9 cellular contexts compared by ENCODE assay signal in genomic region chr1:225811622-225812487, GRCh38. TPM values are rescaled to one million over a fixed set of nuclear protein-coding genes. Genes with fewer than 3 reads are reported as not detected.
DNase-seq lines count a peak whose midpoint lies in the region; ATAC-seq, FAIRE-seq and TF ChIP-seq lines count a peak whose summit lies in the region.
"Had no signal": no experiment of that assay in that cellular context is flagged by ENCODE, and none has a peak within 500 bp of the region (broad histone marks: within the 10 kb centered on the region; RNA-seq: fewer than 3 reads in every experiment).

No MANE protein-coding gene starts in this region.

- H3K4me3 ChIP-seq in A549: peak overlapping the region; percentile 86
- H3K4me3 ChIP-seq in HEK293 (ENCODE audit: low read depth, low read length): no peak overlapping the region
- H3K4me3 ChIP-seq in mesenchymal stem cell (ENCODE audit: insufficient read depth in 1 of 2, low read depth in 1 of 2, low read length in 2 of 2): peak overlapping the region in 1 of 2 experiments; percentile 90

- peaks cover 57% of the 10 kb centered on the region for H3K4me1 ChIP-seq in A549
- H3K4me1 ChIP-seq in HEK293 (ENCODE audit: control insufficient read depth, insufficient read depth, low read length): peaks cover 20% of the 10 kb centered on the region
- peaks cover 24% of the 10 kb centered on the region for H3K4me1 ChIP-seq in mesenchymal stem cell (ENCODE audit: control insufficient read depth, insufficient read depth, low read depth, low read length)

- H3K27ac ChIP-seq in A549: peak overlapping the region; percentile 93 to 99
- H3K27ac ChIP-seq in HEK293 (ENCODE audit: extremely low read depth, low read depth, low read length): no peak overlapping the region
- no peak overlapping the region for H3K27ac ChIP-seq in mesenchymal stem cell (ENCODE audit: low read length, poor library complexity, severe bottlenecking)

- peak; percentile 27 to 42; a peak in 3 of 5 replicates for TF ChIP-seq RAD21 in A549 (conservative IDR thresholded peaks at IDR 0.05 in 1 of 2, IDR thresholded peaks at IDR 0.05 in 1 of 2)

- no peak overlapping the region for H3K23ac ChIP-seq in mesenchymal stem cell (ENCODE audit: low read length in 2 of 2)

- no peak overlapping the region for H3K4me3 Mint-ChIP-seq in activated naive CD4-positive, alpha-beta T cell treated with anti-CD3 and anti-CD28 coated beads for 36 hours

- peak overlapping the region; percentile 84 for H3K4me2 ChIP-seq in A549
- peak overlapping the region; percentile 77 for H3K4me2 ChIP-seq in mesenchymal stem cell (ENCODE audit: low read length, poor library complexity, severe bottlenecking)

- FAIRE-seq in A549 (lab: Jason Lieb, UNC): no peak

- peak overlapping the region in 1 of 2 experiments; percentile 72 for H3K18ac ChIP-seq in mesenchymal stem cell (ENCODE audit: low read depth in 1 of 2, low read length in 2 of 2)

- H2AK5ac ChIP-seq in mesenchymal stem cell (ENCODE audit: low read length, severe bottlenecking): peak overlapping the region; percentile 40

- no peaks in the 10 kb centered on the region for H3K36me3 Mint-ChIP-seq in activated naive CD4-positive, alpha-beta T cell treated with anti-CD3 and anti-CD28 coated beads for 36 hours (ENCODE audit: low read depth)

- no peak overlapping the region for H3K27ac Mint-ChIP-seq in activated naive CD4-positive, alpha-beta T cell treated with anti-CD3 and anti-CD28 coated beads for 36 hours

- no peaks in the 10 kb centered on the region for H3K27me3 ChIP-seq in mesenchymal stem cell (ENCODE audit: control insufficient read depth in 1 of 2, insufficient read depth in 1 of 2, low read length in 2 of 2)

- 48% methylated on average over 9 of the region's 10 CpGs for WGBS in A549 (ENCODE audit: missing lambda C conversion rate)
- WGBS in mesenchymal stem cell: 65% methylated on average over 8 of the region's 10 CpGs

- no peak overlapping the region for H4K91ac ChIP-seq in mesenchymal stem cell (ENCODE audit: low read length)

- intact Hi-C loops in activated naive CD4-positive, alpha-beta T cell treated with anti-CD3 and anti-CD28 coated beads for 36 hours (cut with micrococcal nuclease): loop anchor here (2.0 kb wide), 1 partner anchor 71 kb away; the partner anchor contains the start of gene TMEM63A

- CTCF ChIA-PET in A549 (lab: Yijun Ruan, JAX): interaction anchor here (0.6 to 7.6 kb wide), 27 partner anchors 9 to 333 kb away, joined by 3 to 77 read pairs (median 4); partner anchors contain the start of genes LEFTY1, SRP9 and TMEM63A
- CTCF ChIA-PET in HEK293 (lab: Yijun Ruan, JAX): interaction anchor here (0.6 to 3.9 kb wide), 17 partner anchors 8 to 347 kb away, joined by 3 to 22 read pairs (median 5); partner anchors contain the start of genes ENAH and SRP9
- CTCF ChIA-PET in activated naive CD4-positive, alpha-beta T cell treated with anti-CD3 and anti-CD28 coated beads for 36 hours (lab: Charles Lee): interaction anchor here (0.6 to 2.9 kb wide), 6 partner anchors 27 to 1705 kb away, joined by 3 to 10 read pairs (median 4); no protein-coding TSS in a partner anchor

- peaks cover 0 to 7% of the 10 kb centered on the region in 2 experiments; a peak in 1 of 3 replicates for H3K36me3 ChIP-seq in HEK293 (ENCODE audit: control insufficient read depth in 2 of 2, insufficient read depth in 1 of 2, low read length in 2 of 2)
- H3K36me3 ChIP-seq in mesenchymal stem cell (ENCODE audit: control insufficient read depth in 1 of 2, insufficient read depth in 2 of 2, low read depth in 1 of 2, low read length in 2 of 2): peaks cover 4 to 9% of the 10 kb centered on the region in 2 experiments

- no peak overlapping the region for H2BK15ac ChIP-seq in mesenchymal stem cell (ENCODE audit: low read depth, poor library complexity, severe bottlenecking)

- no peak overlapping the region for H2BK5ac ChIP-seq in mesenchymal stem cell (ENCODE audit: low read depth, low read length, poor library complexity, severe bottlenecking)

- no peak overlapping the region for H3K4ac ChIP-seq in mesenchymal stem cell (ENCODE audit: low read depth in 1 of 2, low read length in 2 of 2)

- H3K27me3 Mint-ChIP-seq in activated naive CD4-positive, alpha-beta T cell treated with anti-CD3 and anti-CD28 coated beads for 36 hours (ENCODE audit: low read depth): no peaks in the 10 kb centered on the region

- H2BK120ac ChIP-seq in mesenchymal stem cell (ENCODE audit: low read depth, low read length): peak overlapping the region; percentile 50

- H4K8ac ChIP-seq in mesenchymal stem cell (ENCODE audit: low read length): no peak overlapping the region

- no peaks in the 10 kb centered on the region for H3K9me3 Mint-ChIP-seq in activated naive CD4-positive, alpha-beta T cell treated with anti-CD3 and anti-CD28 coated beads for 36 hours

- TF ChIP-seq EP300 in A549 (IDR thresholded peaks at IDR 0.05): no peak

- H3K4me1 Mint-ChIP-seq in activated naive CD4-positive, alpha-beta T cell treated with anti-CD3 and anti-CD28 coated beads for 36 hours (ENCODE audit: low read depth): peaks cover 14% of the 10 kb centered on the region

- H3K9ac ChIP-seq in mesenchymal stem cell (ENCODE audit: low read length): peak overlapping the region; percentile 90

- no peaks in the 10 kb centered on the region for H3K9me3 ChIP-seq in A549
- H3K9me3 ChIP-seq in HEK293 (ENCODE audit: control insufficient read depth, insufficient read depth, low read depth, low read length): no peaks in the 10 kb centered on the region
- H3K9me3 ChIP-seq in mesenchymal stem cell (ENCODE audit: control insufficient read depth, low read length): no peaks in the 10 kb centered on the region

- no peak overlapping the region for H3K14ac ChIP-seq in mesenchymal stem cell (ENCODE audit: low read length in 2 of 2)

- peak overlapping the region in 1 of 2 experiments; percentile 26 for H2BK12ac ChIP-seq in mesenchymal stem cell (ENCODE audit: low read length in 2 of 2)

- TF ChIP-seq CTCF in A549 (IDR thresholded peaks at IDR 0.05) (peak; percentile 61), HEK293 (tag by site-specific recombination; IDR thresholded peaks at IDR 0.05) (peak; percentile 36)

- POLR2A ChIA-PET in A549 (lab: Yijun Ruan, JAX) (interaction anchor here (5.7 kb wide), 1 partner anchor 34 kb away, joined by 58 read pairs; the partner anchor contains the start of gene SRP9), HEK293 (lab: Yijun Ruan, JAX) (interaction anchor here (0.5 to 6.8 kb wide), 6 partner anchors 16 to 71 kb away, joined by 3 to 46 read pairs (median 3); partner anchors contain the start of genes SRP9 and TMEM63A)

- ATAC-seq in A549: peak; percentile 19 to 31; a peak in 3 of 6 replicates

- no peak overlapping the region for H2AFZ ChIP-seq in mesenchymal stem cell (ENCODE audit: low read depth, low read length)

- H3K79me1 ChIP-seq in mesenchymal stem cell (replicated peaks; ENCODE audit: low read length, poor library complexity, severe bottlenecking): peaks cover 21% of the 10 kb centered on the region

- DNase-seq in A549 (ENCODE audit: low read depth in 1 of 2, low spot score in 1 of 2) (peak; percentile 47 to 59), cerebellum (ENCODE audit: low spot score) (peak; percentile 32), mesenchymal stem cell (peak; percentile 37), SW 1271 (lab: John Stamatoyannopoulos, UW) (no peak), kidney glomerular epithelial cell (lab: John Stamatoyannopoulos, UW) (no peak)
- DNase-seq in stimulated activated CD8-positive, alpha-beta memory T cell treated with anti-CD3 and anti-CD28 coated beads, Interleukin-4, amount 100 ng/mL, for 48 hours: no peak
- DNase-seq in activated naive CD4-positive, alpha-beta T cell treated with anti-CD3 and anti-CD28 coated beads for 36 hours: no peak
- DNase-seq: Kasumi-1 had no signal

- no peak for TF ChIP-seq POLR2A in A549 (IDR thresholded peaks at IDR 0.05; ENCODE audit: low read length)

TF ChIP-seq in A549, 52 proteins besides CTCF, POLR2A, EP300 and RAD21:
- TF ChIP-seq SMC3 (IDR thresholded peaks at IDR 0.05) (peak; percentile 29; the same call in 2 of the 3 replicates), HEYL (CRISPR knock-in tag; IDR thresholded peaks at IDR 0.05) (no peak)

TF ChIP-seq in HEK293, 187 proteins besides CTCF, POLR2A, EP300 and RAD21 (continues in another document):
- no peak for TF ChIP-seq HOXC10 (CRISPR knock-in tag; IDR thresholded peaks at IDR 0.05)
- TF ChIP-seq BCL11B (tag by site-specific recombination; IDR thresholded peaks at IDR 0.05; ENCODE audit: low read depth): 0 out of 2 replicates have a peak, but pooled peaks have one; percentile 22
- TF ChIP-seq ZIC2 (tag by site-specific recombination; IDR thresholded peaks at IDR 0.05): peak; percentile 87
- no peak for TF ChIP-seq ZNF791 (tag by site-specific recombination; IDR thresholded peaks at IDR 0.05)
- TF ChIP-seq ZBTB48 (tag by site-specific recombination; IDR thresholded peaks at IDR 0.05): 0 out of 2 replicates have a peak, but pooled peaks have one; percentile 38
- TF ChIP-seq ZNF2 (tag by site-specific recombination; IDR thresholded peaks at IDR 0.05): 0 out of 2 replicates have a peak, but pooled peaks have one; percentile 63
- peak; percentile 78 for TF ChIP-seq ZNF561 (tag by site-specific recombination; IDR thresholded peaks at IDR 0.05; ENCODE audit: borderline replicate concordance)
- peak; percentile 74 for TF ChIP-seq IKZF3 (tag by site-specific recombination; IDR thresholded peaks at IDR 0.05)
- 0 out of 2 replicates have a peak, but pooled peaks have one; percentile 17 for TF ChIP-seq MZF1 (tag by site-specific recombination; IDR thresholded peaks at IDR 0.05; ENCODE audit: borderline replicate concordance)

RNA-seq across cellular contexts. Expression of gene EPHX1, which starts 1.9 kb away (rescaled TPM):
- polyA plus RNA-seq in A549 (2011; rRNA removed) (150 and 212 TPM in 2 replicates), A549 (2017; fragmentation: RNase III; extraction: RNeasy Plus Mini Kit Qiagen cat#74134 plus additional on column Dnase treatment) (195 to 279 TPM (median 252 TPM) in 3 replicates)
- polyA plus RNA-seq in A549 (2012; cell fraction: cytosol; rRNA removed): 144 and 155 TPM in 2 replicates
- polyA plus RNA-seq in A549 (2012; cell fraction: nucleus; rRNA removed): 129 and 138 TPM in 2 replicates
- polyA minus RNA-seq in A549 (2011; rRNA and poly(A)+ RNA removed): 117 and 122 TPM in 2 replicates
- 15.3 TPM for total RNA-seq in cerebellum
- polyA plus RNA-seq in mesenchymal stem cell (2013, experiment 1 of 2): 58.9 TPM
- 59.0 TPM for polyA plus RNA-seq in mesenchymal stem cell (2013, experiment 2 of 2)
- 1 to 10 TPM; 3.8 to 5.0 TPM for total RNA-seq in activated naive CD4-positive, alpha-beta T cell treated with anti-CD3 and anti-CD28 coated beads for 36 hours

RNA-seq across cellular contexts. Expression of gene SRP9, which starts 34.2 kb away (rescaled TPM):
- polyA plus RNA-seq in A549 (2011; rRNA removed) (512 and 629 TPM in 2 replicates), A549 (2017; fragmentation: RNase III; extraction: RNeasy Plus Mini Kit Qiagen cat#74134 plus additional on column Dnase treatment) (341 to 356 TPM (median 352 TPM) in 3 replicates)
- polyA plus RNA-seq in A549 (2012; cell fraction: cytosol; rRNA removed): 172 and 189 TPM in 2 replicates
- 80.1 and 189 TPM in 2 replicates for polyA plus RNA-seq in A549 (2012; cell fraction: nucleus; rRNA removed)
- polyA minus RNA-seq in A549 (2011; rRNA and poly(A)+ RNA removed): 144 and 217 TPM in 2 replicates
- total RNA-seq in cerebellum: 242 TPM
- 196 TPM for polyA plus RNA-seq in mesenchymal stem cell (2013, experiment 1 of 2)
- 205 TPM for polyA plus RNA-seq in mesenchymal stem cell (2013, experiment 2 of 2)
- 100 to 1,000 TPM; 356 to 363 TPM for total RNA-seq in activated naive CD4-positive, alpha-beta T cell treated with anti-CD3 and anti-CD28 coated beads for 36 hours

Comparison
In these comparisons a context has a peak if more than half of its experiments do, and no peak if none do; other contexts are left out.
1. DNase-seq: peak in A549 (2 of 2), cerebellum (single experiment) and mesenchymal stem cell (single experiment); none in SW 1271 (0 of 2), stimulated activated CD8-positive, alpha-beta memory T cell treated with anti-CD3 and anti-CD28 coated beads, Interleukin-4, amount 100 ng/mL, for 48 hours (single experiment), kidney glomerular epithelial cell (single experiment) and activated naive CD4-positive, alpha-beta T cell treated with anti-CD3 and anti-CD28 coated beads for 36 hours (single experiment).
2. H3K27ac ChIP-seq: peak in A549 (2 of 2); none in HEK293 (single experiment) and mesenchymal stem cell (single experiment).
3. Of the 5 proteins assayed by ChIP-seq in both HEK293 and A549: peak only in HEK293: none; only in A549: none; in both: CTCF; in neither: 4.